20 cellular contexts compared by ENCODE assay signal in the genomic region with DNA sequence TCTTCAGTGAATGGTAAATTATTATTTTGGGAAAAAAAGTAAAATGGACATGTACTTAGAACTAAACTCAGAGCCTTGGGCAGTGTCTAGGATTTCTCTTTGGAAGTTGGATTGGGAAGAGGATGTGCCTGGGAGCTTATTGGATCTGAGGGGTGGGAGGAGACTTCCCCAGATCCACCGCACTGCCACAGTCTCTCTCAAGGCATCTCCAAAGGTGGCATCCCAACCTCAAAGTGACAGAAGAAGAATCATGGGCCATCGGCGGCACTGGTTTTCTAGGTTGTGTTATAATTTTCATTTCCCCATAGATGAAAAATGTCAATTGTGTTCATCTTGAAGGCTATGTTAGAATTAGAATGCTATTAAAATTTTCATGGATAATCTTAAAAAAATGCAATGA.
A peak's percentile ranks its signal among the peaks of the same experiment; 100 is the strongest.
DNase-seq lines count a peak whose midpoint lies in the region; ATAC-seq and TF ChIP-seq lines count a peak whose summit lies in the region.
"Had no signal": no experiment of that assay in that cellular context is flagged by ENCODE, and none has a peak within 500 bp of the region (broad histone marks: within the 10 kb centered on the region; RNA-seq: fewer than 3 reads in every experiment).

No MANE protein-coding gene starts in this region.

- no peak for TF ChIP-seq POLR2A in heart left ventricle (IDR thresholded peaks at IDR 0.05)
- no peak for TF ChIP-seq POLR2A in uterus (IDR thresholded peaks at IDR 0.05)

- intact Hi-C loops in heart left ventricle (cut with DNase I): loop anchor here in 2 of 10 donors (2.0 to 10.0 kb wide), 2 partner anchors 20 to 202 kb away; a partner anchor contains a TSS
- intact Hi-C loops in Right ventricle myocardium superior (cut with DNase I): no loop called here
- intact Hi-C loops in uterus (cut with DNase I; ENCODE audit: low total_unique reads): no loop called here

- H3K4me1 ChIP-seq in heart left ventricle (peaks cover 3 to 91% (median 54%) of the 10 kb centered on the region in 12 donors), neutrophil (ENCODE audit: control insufficient read depth in 1 of 2, insufficient read depth in 1 of 2, low read depth in 1 of 2, low read length in 1 of 2) (peaks cover 78 to 88% of the 10 kb centered on the region in 2 experiments), uterus (no peaks in the 10 kb centered on the region)
- H3K4me1 ChIP-seq: colonic mucosa had no signal

- ATAC-seq in heart left ventricle: no peak
- ATAC-seq in Right ventricle myocardium superior (ENCODE audit: poor library complexity): no peak
- ATAC-seq in HG02571 (IDR thresholded peaks at IDR 0.05; ENCODE audit: unreplicated experiment): no peak
- ATAC-seq: T-cell had no signal

- H3K9me3 ChIP-seq in heart left ventricle (no peaks in the 10 kb centered on the region), neutrophil (no peaks in the 10 kb centered on the region), uterus (no peaks in the 10 kb centered on the region)
- H3K9me3 ChIP-seq: colonic mucosa had no signal

- H3K4me3 ChIP-seq in heart left ventricle (no peak overlapping the region), brain microvascular endothelial cell (ENCODE audit: low read depth, low read length) (no peak overlapping the region), neutrophil (ENCODE audit: low read depth in 1 of 2, low read length in 1 of 2) (no peak overlapping the region), uterus (no peak overlapping the region)
- H3K4me3 ChIP-seq: colonic mucosa, GM12878 had no signal

- TF ChIP-seq CTCF in heart left ventricle (IDR thresholded peaks at IDR 0.05) (no peak), brain microvascular endothelial cell (IDR thresholded peaks at IDR 0.05; ENCODE audit: low read depth, low read length, missing control alignments) (no peak), neutrophil (IDR thresholded peaks at IDR 0.05) (no peak), uterus (IDR thresholded peaks at IDR 0.05) (no peak)

- DNase-seq in heart left ventricle (no peak), Right ventricle myocardium superior (no peak), brain microvascular endothelial cell (no peak), uterus (no peak), NCI-H1105 (lab: John Stamatoyannopoulos, UW) (no peak), GDM1 (lab: John Stamatoyannopoulos, UW) (no peak)
- DNase-seq: 8988T; activated CD4-positive, alpha-beta T cell treated with anti-CD3 and anti-CD28 coated beads, Interleukin-2, amount 50 U/mL, for 4 hours; foreskin melanocyte; MM.1S; NCI-H1694 treated with DMSO at 0.1 percent for 48 hours; NCI-H446; occipital lobe; RPMI8226; stimulated activated CD4-positive, alpha-beta T cell treated with anti-CD3 and anti-CD28 coated beads, Interleukin-4, amount 100 ng/mL, for 1 hour had no signal

- 86 to 91% (median 88%) methylated on average over 3 of the region's 3 CpGs for WGBS in heart left ventricle, 4 donors

- no peaks in the 10 kb centered on the region for H3K36me3 ChIP-seq in heart left ventricle
- no peaks in the 10 kb centered on the region for H3K36me3 ChIP-seq in brain microvascular endothelial cell (replicated peaks)
- H3K36me3 ChIP-seq in neutrophil: no peaks in the 10 kb centered on the region
- H3K36me3 ChIP-seq in uterus: no peaks in the 10 kb centered on the region
- H3K36me3 ChIP-seq: colonic mucosa had no signal

- H3K27me3 ChIP-seq in heart left ventricle (no peaks in the 10 kb centered on the region), brain microvascular endothelial cell (replicated peaks) (no peaks in the 10 kb centered on the region), neutrophil (no peaks in the 10 kb centered on the region), uterus (no peaks in the 10 kb centered on the region)
- H3K27me3 ChIP-seq: colonic mucosa had no signal

- H3K27ac ChIP-seq in heart left ventricle (peak overlapping the region; percentile 58 to 89 (median 81)), brain microvascular endothelial cell (peak overlapping the region; percentile 51), neutrophil (peak overlapping the region; percentile 93), uterus (peak overlapping the region; percentile 46 to 64)
- H3K27ac ChIP-seq: colonic mucosa had no signal

- in situ Hi-C loops in brain microvascular endothelial cell (cut with HindIII; ENCODE audit: low pct_ligation_motif_present, low sequenced_read_pairs): no loop called here
